In genomic region chr17:45948881-45949624, GRCh38 we compare ENCODE assay signal across 1 cellular context.
A peak's percentile ranks its signal among the peaks of the same experiment; 100 is the strongest.
TF ChIP-seq lines count a peak whose summit lies in the region.

No MANE protein-coding gene starts in this region.

TF ChIP-seq in HepG2, 621 proteins besides CTCF, POLR2A, EP300 and RAD21 (continued from another document and continues in another):
- TF ChIP-seq ZGPAT (CRISPR knock-in tag; IDR thresholded peaks at IDR 0.05) (peak; percentile 93), ZNF318 (CRISPR knock-in tag; IDR thresholded peaks at IDR 0.05) (no peak), ZNF274 (CRISPR knock-in tag; IDR thresholded peaks at IDR 0.05) (0 out of 2 replicates have a peak, but pooled peaks have one; percentile 50), ATF4 (CRISPR knock-in tag; IDR thresholded peaks at IDR 0.05) (no peak), ZNF652 (CRISPR knock-in tag; IDR thresholded peaks at IDR 0.05; ENCODE audit: borderline replicate concordance, low read depth) (0 out of 2 replicates have a peak, but pooled peaks have one; percentile 26), PRDM15 (CRISPR knock-in tag; IDR thresholded peaks at IDR 0.05) (no peak), ZNF234 (CRISPR knock-in tag; conservative IDR thresholded peaks at IDR 0.05) (no peak), ZUFSP (CRISPR knock-in tag; IDR thresholded peaks at IDR 0.05; ENCODE audit: borderline replicate concordance) (no peak), RORA (CRISPR knock-in tag; IDR thresholded peaks at IDR 0.05) (no peak), ZFYVE20 (CRISPR knock-in tag; IDR thresholded peaks at IDR 0.05; ENCODE audit: borderline replicate concordance, low read depth) (no peak), RCOR2 (CRISPR knock-in tag; IDR thresholded peaks at IDR 0.05) (no peak), ZNF546 (CRISPR knock-in tag; conservative IDR thresholded peaks at IDR 0.05) (no peak), ZNF18 (CRISPR knock-in tag; IDR thresholded peaks at IDR 0.05; ENCODE audit: insufficient replicate concordance) (no peak), ZNF749 (CRISPR knock-in tag; IDR thresholded peaks at IDR 0.05; ENCODE audit: borderline replicate concordance) (no peak; the same call in 1 of the 2 replicates), SP140L (CRISPR knock-in tag; IDR thresholded peaks at IDR 0.05; ENCODE audit: borderline replicate concordance) (0 out of 2 replicates have a peak, but pooled peaks have one; percentile 42), TFAP4 (IDR thresholded peaks at IDR 0.05; ENCODE audit: borderline replicate concordance, low read depth) (no peak; the same call in 1 of the 2 replicates), MZF1 (CRISPR knock-in tag; IDR thresholded peaks at IDR 0.05; ENCODE audit: borderline replicate concordance) (no peak), ZIK1 (CRISPR knock-in tag; IDR thresholded peaks at IDR 0.05; ENCODE audit: borderline replicate concordance, low read depth) (no peak), ZNF430 (CRISPR knock-in tag; IDR thresholded peaks at IDR 0.05) (0 out of 2 replicates have a peak, but pooled peaks have one; percentile 36), GLI4 (CRISPR knock-in tag; IDR thresholded peaks at IDR 0.05; ENCODE audit: borderline replicate concordance) (no peak), TARDBP (CRISPR knock-in tag; IDR thresholded peaks at IDR 0.05) (no peak), ZNF30 (CRISPR knock-in tag; IDR thresholded peaks at IDR 0.05) (no peak), ZNF597 (CRISPR knock-in tag; IDR thresholded peaks at IDR 0.05) (no peak), FOXK2 (IDR thresholded peaks at IDR 0.05) (no peak), ZNF256 (CRISPR knock-in tag; conservative IDR thresholded peaks at IDR 0.05) (no peak), SP1 (IDR thresholded peaks at IDR 0.05) (no peak), SP1 (CRISPR knock-in tag; IDR thresholded peaks at IDR 0.05) (no peak), ZNF782 (CRISPR knock-in tag; IDR thresholded peaks at IDR 0.05; ENCODE audit: borderline replicate concordance) (peak; percentile 85; the same call in 1 of the 2 replicates), ZMYM4 (CRISPR knock-in tag; IDR thresholded peaks at IDR 0.05) (peak; percentile 73), ZNF503 (CRISPR knock-in tag; IDR thresholded peaks at IDR 0.05) (no peak), MLX (CRISPR knock-in tag; IDR thresholded peaks at IDR 0.05) (no peak), BRD4 (CRISPR knock-in tag; IDR thresholded peaks at IDR 0.05) (no peak), ZNF878 (CRISPR knock-in tag; IDR thresholded peaks at IDR 0.05) (no peak), ZNF432 (CRISPR knock-in tag; IDR thresholded peaks at IDR 0.05; ENCODE audit: borderline replicate concordance) (no peak), GATAD1 (CRISPR knock-in tag; IDR thresholded peaks at IDR 0.05) (peak; percentile 48; the same call in 1 of the 2 replicates)
